12 cellular contexts compared by ENCODE assay signal in genomic region chr7:99099499-99100077, GRCh38. TPM values are rescaled to one million over a fixed set of nuclear protein-coding genes. Genes with fewer than 3 reads are reported as not detected.
DNase-seq lines count a peak whose midpoint lies in the region; TF ChIP-seq lines count a peak whose summit lies in the region.
"Had no signal": no experiment of that assay in that cellular context is flagged by ENCODE, and none has a peak within 500 bp of the region (broad histone marks: within the 10 kb centered on the region; RNA-seq: fewer than 3 reads in every experiment).

No MANE protein-coding gene starts in this region.

- H3K4me3 ChIP-seq in SK-N-MC, result peak overlapping the region; percentile 71
- H3K4me3 ChIP-seq in mucosa of stomach (ENCODE audit: low read length), result no peak overlapping the region

- no peak for TF ChIP-seq CTCF in 22Rv1 (IDR thresholded peaks at IDR 0.05)

- H3K9me3 ChIP-seq in SK-N-MC (ENCODE audit: low read depth, low read length), result no peaks in the 10 kb centered on the region
- H3K9me3 ChIP-seq in mucosa of stomach (ENCODE audit: control insufficient read depth, low read length), result no peaks in the 10 kb centered on the region

- H3K9ac ChIP-seq in SK-N-MC (ENCODE audit: insufficient read length), result no peak overlapping the region
- H3K9ac ChIP-seq in mucosa of stomach (ENCODE audit: low read length), result peak overlapping the region; percentile 13

- DNase-seq in SK-N-MC (ENCODE audit: low read depth, low spot score) (no peak), fibroblast of gingiva (ENCODE audit: low read depth) (peak; percentile 50), OCI-M2 (lab: John Stamatoyannopoulos, UW; ENCODE audit: unreplicated experiment) (no peak), SIG-M5 (lab: John Stamatoyannopoulos, UW) (no peak), cerebellum (ENCODE audit: low spot score) (no peak)
- DNase-seq in activated effector memory CD4-positive, alpha-beta T cell treated with Interleukin-2 at 50 U/mL for 16 hours, result no peak
- DNase-seq: activated CD8-positive, alpha-beta memory T cell treated with anti-CD3 and anti-CD28 coated beads for 24 hours; amniotic stem cell; GDM1; NCI-H748 treated with DMSO at 0.1 percent for 48 hours had no signal

- H3K27ac ChIP-seq in 22Rv1, result peak overlapping the region; percentile 91
- peak overlapping the region; percentile 97 for H3K27ac ChIP-seq in SK-N-MC

- peaks cover 50% of the 10 kb centered on the region for H3K4me1 ChIP-seq in mucosa of stomach (ENCODE audit: control insufficient read depth, insufficient read depth, low read length)

- H3K27me3 ChIP-seq in mucosa of stomach (ENCODE audit: control insufficient read depth, insufficient read depth, low read length), result no peaks in the 10 kb centered on the region

- peaks cover 10% of the 10 kb centered on the region for H3K36me3 ChIP-seq in SK-N-MC (ENCODE audit: insufficient read depth, low read length)
- H3K36me3 ChIP-seq in mucosa of stomach (ENCODE audit: control insufficient read depth, insufficient read depth, low read length), result no peaks in the 10 kb centered on the region

RNA-seq across cellular contexts. Expression of gene SMURF1, which starts 44.3 kb away (rescaled TPM):
- 19.4 TPM for total RNA-seq in cerebellum
